23 cellular contexts compared by ENCODE assay signal in the genomic region with DNA sequence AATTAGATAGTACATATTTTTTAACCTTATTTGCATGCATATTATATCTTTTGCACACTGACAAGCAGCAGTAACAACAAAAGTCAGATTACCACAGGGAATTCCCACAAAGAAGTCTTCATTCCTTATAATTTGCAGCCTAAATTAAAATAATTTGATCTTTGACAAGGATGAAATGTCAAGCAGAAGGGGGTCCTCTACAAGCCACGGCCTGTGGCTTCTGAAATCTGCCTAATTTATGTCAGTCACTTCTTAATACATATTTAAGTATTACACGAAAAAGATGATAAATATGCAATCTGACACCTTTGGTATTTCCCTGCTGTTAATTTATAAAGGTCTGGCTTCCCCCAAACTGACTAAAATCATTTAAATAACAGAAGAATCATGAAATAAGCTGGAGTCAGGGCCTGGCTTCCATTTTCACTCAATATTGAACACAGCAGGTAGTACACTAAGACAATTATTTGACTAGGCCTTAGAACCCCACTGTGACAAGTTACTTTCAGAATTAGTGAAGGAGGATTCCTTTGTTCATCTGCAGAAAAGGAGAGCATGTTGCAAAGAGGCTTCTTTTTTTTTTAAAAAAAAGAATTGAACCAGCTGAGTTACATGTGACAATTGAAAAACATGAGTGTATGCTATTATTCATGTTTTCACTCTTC.
DNase-seq lines count a peak whose midpoint lies in the region; ATAC-seq and TF ChIP-seq lines count a peak whose summit lies in the region.
"Had no signal": no experiment of that assay in that cellular context is flagged by ENCODE, and none has a peak within 500 bp of the region (broad histone marks: within the 10 kb centered on the region; RNA-seq: fewer than 3 reads in every experiment).

No MANE protein-coding gene starts in this region.

- no peak for TF ChIP-seq CTCF in nephron progenitor cell (IDR thresholded peaks at IDR 0.05)

- no peak for ATAC-seq in Right ventricle myocardium superior (ENCODE audit: poor library complexity)
- ATAC-seq: natural killer cell treated with Interleukin-12 subunit alpha and Interleukin-12 subunit beta and Interleukin-15 and Interleukin-18, amount 100 ng/mL, for 72 hours; T-helper 17 cell had no signal

- H3K4me3 ChIP-seq in HUES48 (ENCODE audit: low read depth, low read length) (no peak overlapping the region), SK-N-MC (peak overlapping the region; percentile 40; the same call in 1 of the 2 replicates)
- H3K4me3 ChIP-seq: colonic mucosa, PC-9, prostate gland, skin epidermis, transverse colon had no signal

- H3K36me3 ChIP-seq in HUES48 (ENCODE audit: control insufficient read depth, insufficient read depth, low read length): no peaks in the 10 kb centered on the region
- H3K36me3 ChIP-seq in SK-N-MC (ENCODE audit: insufficient read depth, low read length): no peaks in the 10 kb centered on the region
- H3K36me3 ChIP-seq: colonic mucosa, prostate gland, transverse colon had no signal

- H3K4me3 Mint-ChIP-seq in nephron progenitor cell: no peak overlapping the region
- H3K4me3 Mint-ChIP-seq: activated CD4-positive, alpha-beta T cell treated with anti-CD3 and anti-CD28 coated beads, Interleukin-2, amount 10 ng/mL, durations not matched to agents 7 days and 5 days; natural killer cell treated with Interleukin-12 subunit alpha and Interleukin-12 subunit beta and Interleukin-15 and Interleukin-18, amount 100 ng/mL, for 72 hours; stimulated activated naive CD8-positive, alpha-beta T cell treated with anti-CD3 and anti-CD28 coated beads, Interleukin-15, Interleukin-2, amounts not matched to agents 100 ng/mL and 50 ng/mL, for 24 hours; T-helper 17 cell had no signal

- peak overlapping the region; percentile 48 for H3K27ac Mint-ChIP-seq in nephron progenitor cell
- H3K27ac Mint-ChIP-seq: activated CD4-positive, alpha-beta T cell treated with anti-CD3 and anti-CD28 coated beads, Interleukin-2, amount 10 ng/mL, durations not matched to agents 7 days and 5 days; activated T-helper 2 cell treated with anti-CD3 and anti-CD28 coated beads, Interferon-gamma antibody, Interleukin-2, Interleukin-4, amounts not matched to agents 10 μg/mL and 5 μg/mL and 100 μg/mL, durations not matched to agents 14 hours and 24 hours and 36 hours; natural killer cell treated with Interleukin-12 subunit alpha and Interleukin-12 subunit beta and Interleukin-15 and Interleukin-18, amount 100 ng/mL, for 72 hours; stimulated activated naive CD8-positive, alpha-beta T cell treated with anti-CD3 and anti-CD28 coated beads, Interleukin-15, Interleukin-2, amounts not matched to agents 100 ng/mL and 50 ng/mL, for 24 hours; T-helper 17 cell had no signal

- H3K27ac ChIP-seq in HUES48 (ENCODE audit: low read depth, low read length) (peak overlapping the region; percentile 38), SK-N-MC (no peak overlapping the region; the same call in 1 of the 2 replicates)
- H3K27ac ChIP-seq: colonic mucosa, HL-60, PC-9, prostate gland, skin epidermis, transverse colon had no signal

- in situ Hi-C loops in G401 (cut with HindIII; ENCODE audit: low sequenced_read_pairs): no loop called here

- H3K4me1 Mint-ChIP-seq in nephron progenitor cell: no peaks in the 10 kb centered on the region
- H3K4me1 Mint-ChIP-seq: activated CD4-positive, alpha-beta T cell treated with anti-CD3 and anti-CD28 coated beads, Interleukin-2, amount 10 ng/mL, durations not matched to agents 7 days and 5 days; T-helper 17 cell had no signal

- H3K9me3 ChIP-seq in HUES48 (ENCODE audit: control insufficient read depth, insufficient read depth, low read length) (no peaks in the 10 kb centered on the region), SK-N-MC (ENCODE audit: low read depth, low read length) (no peaks in the 10 kb centered on the region)
- H3K9me3 ChIP-seq: colonic mucosa, prostate gland, transverse colon had no signal

- DNase-seq in G401 (ENCODE audit: low spot score) (peak; percentile 20), SK-N-MC (ENCODE audit: low read depth, low spot score) (peak; percentile 32), nephron progenitor cell (no peak), Right ventricle myocardium superior (no peak), NCI-H1694 treated with DMSO at 0.1 percent for 48 hours (lab: John Stamatoyannopoulos, UW) (no peak)
- no peak for DNase-seq in NK-92 treated with Interleukin-12 subunit alpha and Interleukin-12 subunit beta, amount 100 ng/mL, for 24 hours (lab: John Stamatoyannopoulos, UW)
- DNase-seq: activated CD4-positive, alpha-beta T cell treated with anti-CD3 and anti-CD28 coated beads, Interleukin-2, amount 10 ng/mL, durations not matched to agents 7 days and 5 days; colonic mucosa; IMR-90; NCI-H187; NCI-H82; PC-9; SIG-M5; stimulated activated CD4-positive, alpha-beta T cell treated with anti-CD3 and anti-CD28 coated beads, Interleukin-4, amount 100 ng/mL, for 1 hour; T-helper 17 cell; transverse colon had no signal

- no peaks in the 10 kb centered on the region for H3K9me3 Mint-ChIP-seq in nephron progenitor cell
- H3K9me3 Mint-ChIP-seq: activated CD4-positive, alpha-beta T cell treated with anti-CD3 and anti-CD28 coated beads, Interleukin-2, amount 10 ng/mL, durations not matched to agents 7 days and 5 days; stimulated activated naive CD8-positive, alpha-beta T cell treated with anti-CD3 and anti-CD28 coated beads, Interleukin-15, Interleukin-2, amounts not matched to agents 100 ng/mL and 50 ng/mL, for 24 hours had no signal

- intact Hi-C loops in Right ventricle myocardium superior (cut with DNase I): no loop called here

- H3K4me1 ChIP-seq in HUES48 (ENCODE audit: control insufficient read depth, insufficient read depth, low read length): peaks cover 26% of the 10 kb centered on the region
- H3K4me1 ChIP-seq: colonic mucosa, prostate gland, transverse colon had no signal

- H3K27me3 Mint-ChIP-seq in nephron progenitor cell (ENCODE audit: low read depth, poor library complexity): no peaks in the 10 kb centered on the region
- H3K27me3 Mint-ChIP-seq: activated CD4-positive, alpha-beta T cell treated with anti-CD3 and anti-CD28 coated beads, Interleukin-2, amount 10 ng/mL, durations not matched to agents 7 days and 5 days; natural killer cell treated with Interleukin-12 subunit alpha and Interleukin-12 subunit beta and Interleukin-15 and Interleukin-18, amount 100 ng/mL, for 72 hours; stimulated activated naive CD8-positive, alpha-beta T cell treated with anti-CD3 and anti-CD28 coated beads, Interleukin-15, Interleukin-2, amounts not matched to agents 100 ng/mL and 50 ng/mL, for 24 hours; T-helper 17 cell had no signal

- H3K9ac ChIP-seq in HUES48 (ENCODE audit: low read depth, low read length) (no peak overlapping the region), SK-N-MC (ENCODE audit: insufficient read length) (peak overlapping the region; percentile 40)

- H3K27me3 ChIP-seq in HUES48 (ENCODE audit: control insufficient read depth, insufficient read depth, low read length): no peaks in the 10 kb centered on the region
- H3K27me3 ChIP-seq: colonic mucosa, transverse colon had no signal

- H3K36me3 Mint-ChIP-seq in nephron progenitor cell (ENCODE audit: low read depth): no peaks in the 10 kb centered on the region
- H3K36me3 Mint-ChIP-seq: natural killer cell treated with Interleukin-12 subunit alpha and Interleukin-12 subunit beta and Interleukin-15 and Interleukin-18, amount 100 ng/mL, for 72 hours had no signal

Comparison
In these comparisons a context has a peak if more than half of its experiments do, and no peak if none do; other contexts are left out.
1. DNase-seq: peak in G401 (single experiment) and SK-N-MC (single experiment); none in nephron progenitor cell (single experiment), NK-92 treated with Interleukin-12 subunit alpha and Interleukin-12 subunit beta, amount 100 ng/mL, for 24 hours (single experiment), Right ventricle myocardium superior (single experiment) and NCI-H1694 treated with DMSO at 0.1 percent for 48 hours (single experiment).